In the genomic region with DNA sequence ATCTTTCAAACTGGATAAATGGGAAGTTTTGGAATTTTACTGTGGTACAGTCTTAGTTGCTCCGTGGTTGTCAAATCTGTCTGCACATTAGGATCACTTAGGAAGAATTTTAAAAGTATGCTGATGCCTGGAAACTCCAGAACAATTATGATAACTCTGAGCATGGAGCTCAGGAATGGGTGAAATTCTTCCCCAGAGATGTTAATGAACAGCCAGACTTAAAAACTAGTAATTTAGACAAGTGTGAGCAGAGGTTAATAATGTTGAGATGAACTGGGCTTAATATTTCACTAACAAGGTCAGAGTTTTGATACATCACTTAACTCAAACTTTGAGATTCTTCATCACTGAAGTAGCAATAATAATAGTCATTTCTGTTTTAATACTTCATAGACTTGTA, we compare ENCODE assay signal across 23 cellular contexts.
A peak's percentile ranks its signal among the peaks of the same experiment; 100 is the strongest.
DNase-seq lines count a peak whose midpoint lies in the region; ATAC-seq, FAIRE-seq and TF ChIP-seq lines count a peak whose summit lies in the region.
"Had no signal": no experiment of that assay in that cellular context is flagged by ENCODE, and none has a peak within 500 bp of the region (broad histone marks: within the 10 kb centered on the region; RNA-seq: fewer than 3 reads in every experiment).

No MANE protein-coding gene starts in this region.

- H3K4ac ChIP-seq in mesenchymal stem cell (ENCODE audit: low read depth in 1 of 2, low read length in 2 of 2) = no peak overlapping the region

- no peaks in the 10 kb centered on the region for H3K36me3 Mint-ChIP-seq in activated CD4-positive, alpha-beta T cell treated with anti-CD3 and anti-CD28 coated beads, Interleukin-2, amount 10 ng/mL, durations not matched to agents 7 days and 5 days (ENCODE audit: low read depth)
- H3K36me3 Mint-ChIP-seq: CD14-positive monocyte; CD8-positive, alpha-beta memory T cell had no signal

- TF ChIP-seq CTCF in kidney (IDR thresholded peaks at IDR 0.05; ENCODE audit: borderline replicate concordance, extremely low read depth, insufficient read depth) = no peak

- no peak overlapping the region for H2BK12ac ChIP-seq in mesenchymal stem cell (ENCODE audit: low read length in 2 of 2)

- H3K14ac ChIP-seq in mesenchymal stem cell (ENCODE audit: low read length in 2 of 2) = no peak overlapping the region

- no peak overlapping the region for H3K27ac Mint-ChIP-seq in activated CD4-positive, alpha-beta T cell treated with anti-CD3 and anti-CD28 coated beads, Interleukin-2, amount 10 ng/mL, durations not matched to agents 7 days and 5 days
- H3K27ac Mint-ChIP-seq: CD14-positive monocyte; CD4-positive, alpha-beta T cell; CD8-positive, alpha-beta memory T cell had no signal

- in situ Hi-C loops in Caki2 (cut with HindIII; ENCODE audit: low pct_unique_long_range_greater_than_20kb, low sequenced_read_pairs) = no loop called here

- H2BK5ac ChIP-seq in mesenchymal stem cell (ENCODE audit: low read depth, low read length, poor library complexity, severe bottlenecking) = no peak overlapping the region

- no peak overlapping the region for H2AK5ac ChIP-seq in mesenchymal stem cell (ENCODE audit: low read length, severe bottlenecking)

- H3K27me3 ChIP-seq in mesenchymal stem cell (ENCODE audit: control insufficient read depth in 1 of 2, insufficient read depth in 1 of 2, low read length in 2 of 2) = no peaks in the 10 kb centered on the region
- H3K27me3 ChIP-seq: BE2C; BLaER1 treated with 17β-estradiol and CSF1 and Interleukin-3, amounts not matched to agents 10 nM and 100 nM had no signal

- H2BK120ac ChIP-seq in mesenchymal stem cell (ENCODE audit: low read depth, low read length) = no peak overlapping the region

- ATAC-seq in HG02981 (IDR thresholded peaks at IDR 0.05; ENCODE audit: unreplicated experiment) = no peak

- POLR2A ChIA-PET in activated CD4-positive, alpha-beta T cell treated with anti-CD3 and anti-CD28 coated beads, Interleukin-2, amount 10 ng/mL, durations not matched to agents 7 days and 5 days (lab: Charles Lee) = no interaction called here

- H3K9me3 ChIP-seq in kidney (ENCODE audit: control insufficient read depth in 1 of 2, low read length in 2 of 2) = no peaks in the 10 kb centered on the region
- no peaks in the 10 kb centered on the region for H3K9me3 ChIP-seq in mesenchymal stem cell (ENCODE audit: control insufficient read depth, low read length)
- H3K9me3 ChIP-seq: BE2C; BLaER1 treated with 17β-estradiol and CSF1 and Interleukin-3, amounts not matched to agents 10 nM and 100 nM had no signal

- H3K23ac ChIP-seq in mesenchymal stem cell (ENCODE audit: low read length in 2 of 2) = no peak overlapping the region

- no peak overlapping the region for H3K4me2 ChIP-seq in mesenchymal stem cell (ENCODE audit: low read length, poor library complexity, severe bottlenecking)
- H3K4me2 ChIP-seq: BLaER1 treated with 17β-estradiol and CSF1 and Interleukin-3, amounts not matched to agents 10 nM and 100 nM had no signal

- no peak overlapping the region for H3K27ac ChIP-seq in kidney (ENCODE audit: low read depth in 2 of 2, low read length in 2 of 2)
- peak overlapping the region; percentile 51 for H3K27ac ChIP-seq in mesenchymal stem cell (ENCODE audit: low read length, poor library complexity, severe bottlenecking)
- H3K27ac ChIP-seq: BLaER1 treated with 17β-estradiol and CSF1 and Interleukin-3, amounts not matched to agents 10 nM and 100 nM; GM23248 had no signal

- CTCF ChIA-PET in activated CD4-positive, alpha-beta T cell treated with anti-CD3 and anti-CD28 coated beads, Interleukin-2, amount 10 ng/mL, durations not matched to agents 7 days and 5 days (lab: Charles Lee) = no interaction called here

- H2BK15ac ChIP-seq in mesenchymal stem cell (ENCODE audit: low read depth, poor library complexity, severe bottlenecking) = no peak overlapping the region

- H3K18ac ChIP-seq in mesenchymal stem cell (ENCODE audit: low read depth in 1 of 2, low read length in 2 of 2) = no peak overlapping the region

- no peaks in the 10 kb centered on the region for H3K79me1 ChIP-seq in mesenchymal stem cell (replicated peaks; ENCODE audit: low read length, poor library complexity, severe bottlenecking)

- H3K9ac ChIP-seq in kidney (ENCODE audit: low read length in 2 of 2) = no peak overlapping the region
- no peak overlapping the region for H3K9ac ChIP-seq in mesenchymal stem cell (ENCODE audit: low read length)
- H3K9ac ChIP-seq: BLaER1 treated with 17β-estradiol and CSF1 and Interleukin-3, amounts not matched to agents 10 nM and 100 nM; GM23248 had no signal

- H3K4me1 ChIP-seq in kidney (ENCODE audit: control insufficient read depth in 1 of 2, insufficient read depth in 1 of 2, low read depth in 1 of 2, low read length in 2 of 2) = no peaks in the 10 kb centered on the region
- H3K4me1 ChIP-seq in mesenchymal stem cell (ENCODE audit: control insufficient read depth, insufficient read depth, low read depth, low read length) = no peaks in the 10 kb centered on the region
- H3K4me1 ChIP-seq: BE2C; BLaER1 treated with 17β-estradiol and CSF1 and Interleukin-3, amounts not matched to agents 10 nM and 100 nM had no signal

- H3K4me3 ChIP-seq in kidney (ENCODE audit: low read length in 2 of 2) = no peak overlapping the region
- H3K4me3 ChIP-seq in mesenchymal stem cell (ENCODE audit: insufficient read depth in 1 of 2, low read depth in 1 of 2, low read length in 2 of 2) = no peak overlapping the region
- H3K4me3 ChIP-seq: BLaER1 treated with 17β-estradiol and CSF1 and Interleukin-3, amounts not matched to agents 10 nM and 100 nM; GM23248 had no signal

- H3K9me3 Mint-ChIP-seq in activated CD4-positive, alpha-beta T cell treated with anti-CD3 and anti-CD28 coated beads, Interleukin-2, amount 10 ng/mL, durations not matched to agents 7 days and 5 days = no peaks in the 10 kb centered on the region
- H3K9me3 Mint-ChIP-seq: CD14-positive monocyte; CD4-positive, alpha-beta T cell had no signal

- no peak overlapping the region for H3K4me3 Mint-ChIP-seq in activated CD4-positive, alpha-beta T cell treated with anti-CD3 and anti-CD28 coated beads, Interleukin-2, amount 10 ng/mL, durations not matched to agents 7 days and 5 days
- H3K4me3 Mint-ChIP-seq: CD14-positive monocyte; CD4-positive, alpha-beta T cell; CD8-positive, alpha-beta memory T cell had no signal

- peak; percentile 56 for FAIRE-seq in kidney (lab: Jason Lieb, UNC)
- FAIRE-seq: G401.6, GM12892, H1 had no signal

- H3K4me1 Mint-ChIP-seq in activated CD4-positive, alpha-beta T cell treated with anti-CD3 and anti-CD28 coated beads, Interleukin-2, amount 10 ng/mL, durations not matched to agents 7 days and 5 days = no peaks in the 10 kb centered on the region
- H3K4me1 Mint-ChIP-seq: CD14-positive monocyte; CD8-positive, alpha-beta memory T cell had no signal

- H4K8ac ChIP-seq in mesenchymal stem cell (ENCODE audit: low read length) = no peak overlapping the region

- H3K27me3 Mint-ChIP-seq in activated CD4-positive, alpha-beta T cell treated with anti-CD3 and anti-CD28 coated beads, Interleukin-2, amount 10 ng/mL, durations not matched to agents 7 days and 5 days = no peaks in the 10 kb centered on the region
- H3K27me3 Mint-ChIP-seq: CD4-positive, alpha-beta T cell; CD8-positive, alpha-beta memory T cell had no signal

- H2AFZ ChIP-seq in mesenchymal stem cell (ENCODE audit: low read depth, low read length) = no peak overlapping the region
- H2AFZ ChIP-seq: GM23248 had no signal

- 95% methylated on average over 1 of the region's 1 CpG for WGBS in mesenchymal stem cell

- no peak overlapping the region for H4K91ac ChIP-seq in mesenchymal stem cell (ENCODE audit: low read length)

- no peaks in the 10 kb centered on the region for H3K36me3 ChIP-seq in kidney (ENCODE audit: control insufficient read depth in 1 of 2, insufficient read depth in 2 of 2, low read length in 2 of 2)
- H3K36me3 ChIP-seq in mesenchymal stem cell (ENCODE audit: control insufficient read depth in 1 of 2, insufficient read depth in 2 of 2, low read depth in 1 of 2, low read length in 2 of 2) = no peaks in the 10 kb centered on the region
- H3K36me3 ChIP-seq: BE2C; BLaER1 treated with 17β-estradiol and CSF1 and Interleukin-3, amounts not matched to agents 10 nM and 100 nM had no signal

- DNase-seq in Caki2 (ENCODE audit: low read depth) = peak; percentile 64
- no peak for DNase-seq in kidney
- no peak for DNase-seq in mesenchymal stem cell
- DNase-seq in NCI-H2196 treated with DMSO at 0.1 percent for 48 hours (lab: John Stamatoyannopoulos, UW; ENCODE audit: unreplicated experiment) = no peak
- DNase-seq in DMS79 treated with DMSO at 0.1 percent for 48 hours (lab: John Stamatoyannopoulos, UW) = no peak
- DNase-seq in activated CD4-positive, alpha-beta T cell treated with anti-CD3 and anti-CD28 coated beads, Interleukin-2, amount 10 ng/mL, durations not matched to agents 7 days and 5 days = no peak
- DNase-seq: ACHN; AML-193; BE2C; Calu3; CD4-positive, alpha-beta T cell; CD8-positive, alpha-beta memory T cell; DMS53; DND-41; GM23248; H7; HCEC 1CT had no signal

- intact Hi-C loops in kidney (cut with DNase I) = no loop called here
